Comparison of ENCODE assay signal across 10 cellular contexts in the genomic region with DNA sequence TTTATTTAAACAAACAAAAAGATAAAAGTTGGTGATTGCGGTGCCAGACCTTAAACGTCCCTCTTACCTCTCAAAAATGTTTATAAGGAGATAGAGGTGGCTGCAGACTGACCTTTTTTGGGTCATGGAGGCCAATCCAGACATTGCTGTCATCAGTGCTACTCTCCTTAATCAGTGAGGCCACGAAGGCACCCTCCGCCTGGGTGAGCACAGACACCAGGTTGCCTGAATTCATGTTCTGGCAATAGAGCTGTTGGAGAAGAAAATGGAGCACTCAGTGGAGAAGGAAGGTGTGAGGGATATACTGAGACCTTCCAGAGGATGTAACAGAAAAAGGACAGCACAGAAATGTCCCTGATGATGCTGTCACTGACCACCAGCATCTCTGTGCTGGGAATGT. TPM values are rescaled to one million over a fixed set of nuclear protein-coding genes. Genes with fewer than 3 reads are reported as not detected.
"Had no signal": no experiment of that assay in that cellular context is flagged by ENCODE, and none has a peak within 500 bp of the region (broad histone marks: within the 10 kb centered on the region; RNA-seq: fewer than 3 reads in every experiment).

No MANE protein-coding gene starts in this region.

- DNase-seq: IMR-90, KBM-7, KG1 had no signal

- H3K27ac Mint-ChIP-seq: IgD-negative memory B cell had no signal

- FAIRE-seq: HepG2, HTR-8/SVneo, K562 had no signal

- H3K4me1 Mint-ChIP-seq: IgD-negative memory B cell had no signal

- H3K4me3 ChIP-seq: K562 had no signal

- ATAC-seq: HepG2, K562 had no signal

- H3K4me3 Mint-ChIP-seq: IgD-negative memory B cell had no signal

- H3K36me3 Mint-ChIP-seq: IgD-negative memory B cell had no signal

- H3K27ac ChIP-seq: HL-60 had no signal

- H3K27me3 Mint-ChIP-seq: IgD-negative memory B cell had no signal

RNA-seq across cellular contexts. Expression of a gene that starts 1.5 kb away (rescaled TPM):
- total RNA-seq: HepG2, HT-29, HT1080, IMR-90 had no signal
- polyA plus RNA-seq: HepG2, IgD-negative memory B cell, IMR-90 had no signal

RNA-seq across cellular contexts. Expression of a gene that starts 34.0 kb away (rescaled TPM):
- total RNA-seq: HepG2, HT-29, HT1080, IMR-90 had no signal
- polyA plus RNA-seq: HepG2, IgD-negative memory B cell, IMR-90, K562 had no signal
